ENCODE assay signal across 1 cellular context in the genomic region with DNA sequence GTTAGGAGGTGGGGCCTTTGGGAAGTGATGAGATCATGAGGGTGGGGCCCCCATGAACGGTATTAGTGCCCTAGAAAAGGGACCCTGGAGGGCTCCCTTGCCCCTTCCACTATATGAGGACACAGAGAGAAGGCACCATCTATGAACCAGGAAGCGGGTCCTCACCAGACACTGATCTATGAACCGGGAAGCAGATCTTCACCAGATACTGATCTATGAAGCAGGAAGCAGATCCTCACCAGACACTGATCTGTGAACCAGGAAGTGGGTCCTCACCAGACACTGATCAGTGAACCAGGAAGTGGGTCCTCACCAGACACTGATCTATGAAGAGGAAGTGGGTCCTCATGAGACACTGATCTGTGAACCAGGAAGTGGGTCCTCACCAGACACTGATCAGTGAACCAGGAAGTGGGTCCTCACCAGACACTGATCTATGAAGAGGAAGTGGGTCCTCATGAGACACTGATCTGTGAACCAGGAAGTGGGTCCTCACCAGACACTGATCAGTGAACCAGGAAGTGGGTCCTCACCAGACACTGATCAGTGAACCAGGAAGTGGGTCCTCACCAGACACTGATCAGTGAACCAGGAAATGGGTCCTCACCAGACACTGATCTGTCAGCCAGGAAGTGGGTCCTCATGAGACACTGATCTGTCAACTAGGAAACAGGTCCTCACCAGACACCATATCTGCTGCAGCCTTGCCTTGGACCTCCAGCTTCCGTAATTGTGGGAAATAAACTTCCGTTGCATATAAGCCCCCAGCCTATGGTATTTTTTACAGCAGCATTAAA.
A peak's percentile ranks its signal among the peaks of the same experiment; 100 is the strongest.
TF ChIP-seq lines count a peak whose summit lies in the region.
"Not testable (repeated sequence)": the region's sequence is repeated elsewhere in the genome, so short reads cannot be mapped to it uniquely, and the experiment has no call there.

No MANE protein-coding gene starts in this region.

TF ChIP-seq in HepG2, 621 proteins besides CTCF, POLR2A, EP300 and RAD21:
- TF ChIP-seq ZNF264 (CRISPR knock-in tag; IDR thresholded peaks at IDR 0.05) = peak; percentile 73; the same call in 1 of the 2 replicates
- not testable (repeated sequence) for TF ChIP-seq GABPA (IDR thresholded peaks at IDR 0.05; ENCODE audit: low read depth, low read length)
- TF ChIP-seq GABPA (CRISPR knock-in tag; IDR thresholded peaks at IDR 0.05; ENCODE audit: low read depth) = 0 out of 2 replicates have a peak, but pooled peaks have one; percentile 34
